31 cellular contexts compared by ENCODE assay signal in the genomic region with DNA sequence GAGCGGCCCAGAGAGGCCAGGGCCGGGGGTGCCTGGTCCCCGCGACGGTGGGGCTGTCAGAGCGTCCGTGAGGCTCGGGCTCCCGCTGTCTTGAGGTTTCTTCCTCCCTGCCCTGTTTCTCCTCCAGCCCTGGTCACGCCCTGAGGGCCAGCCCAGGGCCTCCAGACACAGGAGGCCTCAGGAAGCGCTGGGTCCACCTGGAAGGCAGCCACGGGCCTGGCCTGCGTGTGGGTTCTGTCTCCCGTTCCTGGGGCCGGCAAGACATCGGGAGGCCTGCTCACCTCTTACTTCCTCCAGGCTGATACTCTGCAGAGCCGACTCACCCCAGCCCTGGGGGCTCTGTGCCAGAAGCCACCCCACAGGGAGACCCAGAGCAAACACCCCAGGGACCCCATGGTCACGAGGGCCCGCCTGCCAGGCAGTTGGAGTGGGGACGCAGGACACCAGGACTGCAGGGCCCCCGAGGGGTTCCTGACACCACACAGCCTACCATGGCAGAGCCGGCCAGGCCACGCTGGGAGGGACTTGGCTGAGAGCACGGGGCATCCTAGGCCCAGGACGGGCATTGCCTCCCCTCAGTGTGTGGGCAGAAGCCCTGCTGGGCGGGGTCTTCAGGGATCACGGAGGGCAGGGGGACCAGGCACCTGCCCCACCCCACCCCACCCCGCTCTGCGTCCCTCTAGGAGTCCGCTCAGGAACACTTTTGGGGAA. TPM values are rescaled to one million over a fixed set of nuclear protein-coding genes. Genes with fewer than 3 reads are reported as not detected.
"Had no signal": no experiment of that assay in that cellular context is flagged by ENCODE, and none has a peak within 500 bp of the region (broad histone marks: within the 10 kb centered on the region; RNA-seq: fewer than 3 reads in every experiment).

No MANE protein-coding gene starts in this region.

- H3K27me3 ChIP-seq: esophagus muscularis mucosa, foreskin keratinocyte had no signal

- H3K4me3 ChIP-seq: breast epithelium, esophagus muscularis mucosa, heart right ventricle, spleen, thoracic aorta had no signal

- H3K27me3 Mint-ChIP-seq: activated B cell treated with CpG ODN at 0.5 μM for 24 hours; activated CD8-positive, alpha-beta memory T cell treated with anti-CD3 and anti-CD28 coated beads, Interleukin-2, amount 10 ng/mL, durations not matched to agents 7 days and 5 days; activated naive CD4-positive, alpha-beta T cell treated with anti-CD3 and anti-CD28 coated beads, Interleukin-2, amount 50 U/mL, for 24 hours; central memory CD8-positive, alpha-beta T cell had no signal

- H3K4me3 Mint-ChIP-seq: activated B cell treated with CpG ODN at 0.5 μM for 24 hours; activated CD8-positive, alpha-beta memory T cell treated with anti-CD3 and anti-CD28 coated beads, Interleukin-2, amount 10 ng/mL, durations not matched to agents 7 days and 5 days; activated CD8-positive, alpha-beta T cell treated with anti-CD3 and anti-CD28 coated beads, Interleukin-2, amount 10 ng/mL, durations not matched to agents 7 days and 5 days; activated naive CD4-positive, alpha-beta T cell treated with anti-CD3 and anti-CD28 coated beads, Interleukin-2, amount 50 U/mL, for 24 hours; activated naive CD8-positive, alpha-beta T cell treated with anti-CD3 and anti-CD28 coated beads, Interleukin-2, amount 50 U/mL, for 24 hours; central memory CD8-positive, alpha-beta T cell; dendritic cell treated with granulocyte-macrophage colony-stimulating factor and Interleukin-4, amounts not matched to agents 40 ng/mL and 50 ng/mL, for 4 days; endodermal cell; mesothelial cell of epicardium; naive thymus-derived CD8-positive, alpha-beta T cell; neural crest cell; T-helper 2 cell treated with Interferon-gamma antibody and Interleukin-4, amounts not matched to agents 5 μg/mL and 100 μg/mL, for 36 hours had no signal

- H3K4me1 Mint-ChIP-seq: activated B cell treated with CpG ODN at 0.5 μM for 24 hours; activated CD8-positive, alpha-beta memory T cell treated with anti-CD3 and anti-CD28 coated beads, Interleukin-2, amount 10 ng/mL, durations not matched to agents 7 days and 5 days; activated naive CD4-positive, alpha-beta T cell treated with anti-CD3 and anti-CD28 coated beads, Interleukin-2, amount 50 U/mL, for 24 hours; activated naive CD8-positive, alpha-beta T cell treated with anti-CD3 and anti-CD28 coated beads, Interleukin-2, amount 50 U/mL, for 24 hours; central memory CD8-positive, alpha-beta T cell; endodermal cell; mesothelial cell of epicardium; naive thymus-derived CD8-positive, alpha-beta T cell; neural crest cell had no signal

- FAIRE-seq: urothelium cell line had no signal

- H3K36me3 Mint-ChIP-seq: activated CD8-positive, alpha-beta memory T cell treated with anti-CD3 and anti-CD28 coated beads, Interleukin-2, amount 10 ng/mL, durations not matched to agents 7 days and 5 days; activated naive CD4-positive, alpha-beta T cell treated with anti-CD3 and anti-CD28 coated beads, Interleukin-2, amount 50 U/mL, for 24 hours; mesothelial cell of epicardium; naive thymus-derived CD8-positive, alpha-beta T cell had no signal

- H3K9me3 Mint-ChIP-seq: activated B cell treated with CpG ODN at 0.5 μM for 24 hours; activated naive CD4-positive, alpha-beta T cell treated with anti-CD3 and anti-CD28 coated beads, Interleukin-2, amount 50 U/mL, for 24 hours; activated naive CD8-positive, alpha-beta T cell treated with anti-CD3 and anti-CD28 coated beads, Interleukin-2, amount 50 U/mL, for 24 hours; activated T-helper 2 cell treated with anti-CD3 and anti-CD28 coated beads, Interferon-gamma antibody, Interleukin-2, Interleukin-4, amounts not matched to agents 10 μg/mL and 5 μg/mL and 100 μg/mL, durations not matched to agents 14 hours and 24 hours and 36 hours; central memory CD8-positive, alpha-beta T cell; dendritic cell treated with granulocyte-macrophage colony-stimulating factor and Interleukin-4, amounts not matched to agents 40 ng/mL and 50 ng/mL, for 4 days; endodermal cell; mesothelial cell of epicardium; naive thymus-derived CD8-positive, alpha-beta T cell; neural crest cell; T-helper 2 cell treated with Interferon-gamma antibody and Interleukin-4, amounts not matched to agents 5 μg/mL and 100 μg/mL, for 36 hours had no signal

- ATAC-seq: activated CD8-positive, alpha-beta memory T cell treated with anti-CD3 and anti-CD28 coated beads, Interleukin-2, amount 10 ng/mL, durations not matched to agents 7 days and 5 days; activated CD8-positive, alpha-beta T cell treated with anti-CD3 and anti-CD28 coated beads, Interleukin-2, amount 10 ng/mL, durations not matched to agents 7 days and 5 days; activated naive CD8-positive, alpha-beta T cell treated with anti-CD3 and anti-CD28 coated beads, Interleukin-2, amount 50 U/mL, for 24 hours; foreskin keratinocyte; left cardiac atrium; naive thymus-derived CD8-positive, alpha-beta T cell; right cardiac atrium had no signal

- H3K27ac Mint-ChIP-seq: activated B cell treated with CpG ODN at 0.5 μM for 24 hours; activated CD8-positive, alpha-beta memory T cell treated with anti-CD3 and anti-CD28 coated beads, Interleukin-2, amount 10 ng/mL, durations not matched to agents 7 days and 5 days; activated CD8-positive, alpha-beta T cell treated with anti-CD3 and anti-CD28 coated beads, Interleukin-2, amount 10 ng/mL, durations not matched to agents 7 days and 5 days; activated naive CD4-positive, alpha-beta T cell treated with anti-CD3 and anti-CD28 coated beads, Interleukin-2, amount 50 U/mL, for 24 hours; activated naive CD8-positive, alpha-beta T cell treated with anti-CD3 and anti-CD28 coated beads, Interleukin-2, amount 50 U/mL, for 24 hours; activated T-helper 2 cell treated with anti-CD3 and anti-CD28 coated beads, Interferon-gamma antibody, Interleukin-2, Interleukin-4, amounts not matched to agents 10 μg/mL and 5 μg/mL and 100 μg/mL, durations not matched to agents 14 hours and 24 hours and 36 hours; dendritic cell treated with granulocyte-macrophage colony-stimulating factor and Interleukin-4, amounts not matched to agents 40 ng/mL and 50 ng/mL, for 4 days; endodermal cell; mesothelial cell of epicardium; naive thymus-derived CD8-positive, alpha-beta T cell; T-helper 2 cell treated with Interferon-gamma antibody and Interleukin-4, amounts not matched to agents 5 μg/mL and 100 μg/mL, for 36 hours had no signal

- DNase-seq: activated B cell treated with CpG ODN at 0.5 μM for 24 hours; activated CD4-positive, alpha-beta T cell treated with anti-CD3 and anti-CD28 coated beads, Interleukin-2, amount 50 U/mL, for 1 hour; activated CD8-positive, alpha-beta memory T cell treated with anti-CD3 and anti-CD28 coated beads, Interleukin-2, amount 10 ng/mL, durations not matched to agents 7 days and 5 days; activated CD8-positive, alpha-beta T cell treated with anti-CD3 and anti-CD28 coated beads, Interleukin-2, amount 10 ng/mL, durations not matched to agents 7 days and 5 days; activated naive CD8-positive, alpha-beta T cell treated with anti-CD3 and anti-CD28 coated beads, Interleukin-2, amount 50 U/mL, for 24 hours; activated T-cell treated with anti-CD3 and anti-CD28 coated beads, Interleukin-2, amount 50 U/mL, for 48 hours; amygdala; endodermal cell; foreskin keratinocyte; heart right ventricle; left cardiac atrium; naive thymus-derived CD8-positive, alpha-beta T cell; occipital lobe; right cardiac atrium; spleen; stimulated activated naive CD4-positive, alpha-beta T cell; trophoblast cell had no signal

- H3K9me3 ChIP-seq: breast epithelium, esophagus muscularis mucosa, heart right ventricle, spleen, thoracic aorta had no signal

- H3K4me1 ChIP-seq: breast epithelium, esophagus muscularis mucosa, foreskin keratinocyte, heart right ventricle, spleen had no signal

- H3K36me3 ChIP-seq: breast epithelium, esophagus muscularis mucosa, heart right ventricle, spleen, thoracic aorta had no signal

- H3K27ac ChIP-seq: breast epithelium, esophagus muscularis mucosa, foreskin keratinocyte, heart right ventricle, spleen, thoracic aorta had no signal

RNA-seq across cellular contexts. Expression of gene CACNA1H, which starts 18.9 kb away (rescaled TPM):
- total RNA-seq: foreskin keratinocyte had no signal
- polyA plus RNA-seq: foreskin keratinocyte had no signal

RNA-seq across cellular contexts. Expression of gene C1QTNF8, which starts 37.9 kb away (rescaled TPM):
- total RNA-seq: activated B cell treated with CpG ODN at 0.5 μM for 24 hours; activated CD8-positive, alpha-beta memory T cell treated with anti-CD3 and anti-CD28 coated beads, Interleukin-2, amount 10 ng/mL, durations not matched to agents 7 days and 5 days; activated CD8-positive, alpha-beta T cell treated with anti-CD3 and anti-CD28 coated beads, Interleukin-2, amount 10 ng/mL, durations not matched to agents 7 days and 5 days; activated T-helper 2 cell treated with anti-CD3 and anti-CD28 coated beads, Interferon-gamma antibody, Interleukin-2, Interleukin-4, amounts not matched to agents 10 μg/mL and 5 μg/mL and 100 μg/mL, durations not matched to agents 14 hours and 24 hours and 36 hours; breast epithelium; esophagus muscularis mucosa; foreskin keratinocyte; glomerular endothelial cell; left cardiac atrium; lower leg skin; mesothelial cell of epicardium; naive thymus-derived CD8-positive, alpha-beta T cell; occipital lobe; spleen; subcutaneous adipose tissue had no signal
- polyA plus RNA-seq: foreskin keratinocyte; heart right ventricle; naive thymus-derived CD8-positive, alpha-beta T cell; spleen had no signal
